1 cellular context compared by ENCODE assay signal in genomic region chr19:5345895-5346386, GRCh38.
TF ChIP-seq lines count a peak whose summit lies in the region.

No MANE protein-coding gene starts in this region.

TF ChIP-seq in HepG2, 621 proteins besides CTCF, POLR2A, EP300 and RAD21 (continued from another document and continues in another):
- TF ChIP-seq POGK (CRISPR knock-in tag; conservative IDR thresholded peaks at IDR 0.05), result no peak
- no peak for TF ChIP-seq CENPX (CRISPR knock-in tag; IDR thresholded peaks at IDR 0.05)
- TF ChIP-seq ZNF556 (CRISPR knock-in tag; IDR thresholded peaks at IDR 0.05; ENCODE audit: borderline replicate concordance), result no peak
- no peak for TF ChIP-seq AGO2 (optimal IDR thresholded peaks at IDR 0.05; ENCODE audit: low read depth, low read length)
- no peak for TF ChIP-seq FLYWCH1 (CRISPR knock-in tag; IDR thresholded peaks at IDR 0.05)
- no peak for TF ChIP-seq IRF2 (CRISPR knock-in tag; IDR thresholded peaks at IDR 0.05)
- TF ChIP-seq ZNF33A (CRISPR knock-in tag; IDR thresholded peaks at IDR 0.05; ENCODE audit: borderline replicate concordance), result no peak
- TF ChIP-seq, protein P1, sequence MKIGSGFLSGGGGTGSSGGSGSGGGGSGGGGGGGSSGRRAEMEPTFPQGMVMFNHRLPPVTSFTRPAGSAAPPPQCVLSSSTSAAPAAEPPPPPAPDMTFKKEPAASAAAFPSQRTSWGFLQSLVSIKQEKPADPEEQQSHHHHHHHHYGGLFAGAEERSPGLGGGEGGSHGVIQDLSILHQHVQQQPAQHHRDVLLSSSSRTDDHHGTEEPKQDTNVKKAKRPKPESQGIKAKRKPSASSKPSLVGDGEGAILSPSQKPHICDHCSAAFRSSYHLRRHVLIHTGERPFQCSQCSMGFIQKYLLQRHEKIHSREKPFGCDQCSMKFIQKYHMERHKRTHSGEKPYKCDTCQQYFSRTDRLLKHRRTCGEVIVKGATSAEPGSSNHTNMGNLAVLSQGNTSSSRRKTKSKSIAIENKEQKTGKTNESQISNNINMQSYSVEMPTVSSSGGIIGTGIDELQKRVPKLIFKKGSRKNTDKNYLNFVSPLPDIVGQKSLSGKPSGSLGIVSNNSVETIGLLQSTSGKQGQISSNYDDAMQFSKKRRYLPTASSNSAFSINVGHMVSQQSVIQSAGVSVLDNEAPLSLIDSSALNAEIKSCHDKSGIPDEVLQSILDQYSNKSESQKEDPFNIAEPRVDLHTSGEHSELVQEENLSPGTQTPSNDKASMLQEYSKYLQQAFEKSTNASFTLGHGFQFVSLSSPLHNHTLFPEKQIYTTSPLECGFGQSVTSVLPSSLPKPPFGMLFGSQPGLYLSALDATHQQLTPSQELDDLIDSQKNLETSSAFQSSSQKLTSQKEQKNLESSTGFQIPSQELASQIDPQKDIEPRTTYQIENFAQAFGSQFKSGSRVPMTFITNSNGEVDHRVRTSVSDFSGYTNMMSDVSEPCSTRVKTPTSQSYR (CRISPR knock-in tag; IDR thresholded peaks at IDR 0.05; ENCODE audit: borderline replicate concordance), result peak; percentile 50; the same call in 1 of the 2 replicates
- TF ChIP-seq GMEB1 (CRISPR knock-in tag; IDR thresholded peaks at IDR 0.05; ENCODE audit: borderline replicate concordance), result no peak
- TF ChIP-seq ZKSCAN8 (CRISPR knock-in tag; IDR thresholded peaks at IDR 0.05; ENCODE audit: borderline replicate concordance), result no peak
- no peak for TF ChIP-seq NFYB (CRISPR knock-in tag; IDR thresholded peaks at IDR 0.05)
- TF ChIP-seq MAF1 (CRISPR knock-in tag; IDR thresholded peaks at IDR 0.05; ENCODE audit: borderline replicate concordance), result no peak
- no peak for TF ChIP-seq SMC3 (IDR thresholded peaks at IDR 0.05; ENCODE audit: low read length)
- no peak for TF ChIP-seq ZNF609 (CRISPR knock-in tag; IDR thresholded peaks at IDR 0.05; ENCODE audit: borderline replicate concordance)
- TF ChIP-seq TAF1 (CRISPR knock-in tag; IDR thresholded peaks at IDR 0.05), result no peak
- TF ChIP-seq, protein P2, sequence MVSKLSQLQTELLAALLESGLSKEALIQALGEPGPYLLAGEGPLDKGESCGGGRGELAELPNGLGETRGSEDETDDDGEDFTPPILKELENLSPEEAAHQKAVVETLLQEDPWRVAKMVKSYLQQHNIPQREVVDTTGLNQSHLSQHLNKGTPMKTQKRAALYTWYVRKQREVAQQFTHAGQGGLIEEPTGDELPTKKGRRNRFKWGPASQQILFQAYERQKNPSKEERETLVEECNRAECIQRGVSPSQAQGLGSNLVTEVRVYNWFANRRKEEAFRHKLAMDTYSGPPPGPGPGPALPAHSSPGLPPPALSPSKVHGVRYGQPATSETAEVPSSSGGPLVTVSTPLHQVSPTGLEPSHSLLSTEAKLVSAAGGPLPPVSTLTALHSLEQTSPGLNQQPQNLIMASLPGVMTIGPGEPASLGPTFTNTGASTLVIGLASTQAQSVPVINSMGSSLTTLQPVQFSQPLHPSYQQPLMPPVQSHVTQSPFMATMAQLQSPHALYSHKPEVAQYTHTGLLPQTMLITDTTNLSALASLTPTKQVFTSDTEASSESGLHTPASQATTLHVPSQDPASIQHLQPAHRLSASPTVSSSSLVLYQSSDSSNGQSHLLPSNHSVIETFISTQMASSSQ (IDR thresholded peaks at IDR 0.05; ENCODE audit: low read depth), result no peak
- TF ChIP-seq, protein P2 (CRISPR knock-in tag; IDR thresholded peaks at IDR 0.05; ENCODE audit: borderline replicate concordance), result no peak
- TF ChIP-seq ZNF292 (CRISPR knock-in tag; IDR thresholded peaks at IDR 0.05; ENCODE audit: borderline replicate concordance, low read depth), result no peak
- peak; percentile 27; the same call in 1 of the 2 replicates for TF ChIP-seq RXRB (CRISPR knock-in tag; IDR thresholded peaks at IDR 0.05; ENCODE audit: borderline replicate concordance)
- TF ChIP-seq TFAP4 (IDR thresholded peaks at IDR 0.05; ENCODE audit: borderline replicate concordance, low read depth), result no peak
- no peak for TF ChIP-seq MXD3 (CRISPR knock-in tag; IDR thresholded peaks at IDR 0.05)
- TF ChIP-seq, protein P3, sequence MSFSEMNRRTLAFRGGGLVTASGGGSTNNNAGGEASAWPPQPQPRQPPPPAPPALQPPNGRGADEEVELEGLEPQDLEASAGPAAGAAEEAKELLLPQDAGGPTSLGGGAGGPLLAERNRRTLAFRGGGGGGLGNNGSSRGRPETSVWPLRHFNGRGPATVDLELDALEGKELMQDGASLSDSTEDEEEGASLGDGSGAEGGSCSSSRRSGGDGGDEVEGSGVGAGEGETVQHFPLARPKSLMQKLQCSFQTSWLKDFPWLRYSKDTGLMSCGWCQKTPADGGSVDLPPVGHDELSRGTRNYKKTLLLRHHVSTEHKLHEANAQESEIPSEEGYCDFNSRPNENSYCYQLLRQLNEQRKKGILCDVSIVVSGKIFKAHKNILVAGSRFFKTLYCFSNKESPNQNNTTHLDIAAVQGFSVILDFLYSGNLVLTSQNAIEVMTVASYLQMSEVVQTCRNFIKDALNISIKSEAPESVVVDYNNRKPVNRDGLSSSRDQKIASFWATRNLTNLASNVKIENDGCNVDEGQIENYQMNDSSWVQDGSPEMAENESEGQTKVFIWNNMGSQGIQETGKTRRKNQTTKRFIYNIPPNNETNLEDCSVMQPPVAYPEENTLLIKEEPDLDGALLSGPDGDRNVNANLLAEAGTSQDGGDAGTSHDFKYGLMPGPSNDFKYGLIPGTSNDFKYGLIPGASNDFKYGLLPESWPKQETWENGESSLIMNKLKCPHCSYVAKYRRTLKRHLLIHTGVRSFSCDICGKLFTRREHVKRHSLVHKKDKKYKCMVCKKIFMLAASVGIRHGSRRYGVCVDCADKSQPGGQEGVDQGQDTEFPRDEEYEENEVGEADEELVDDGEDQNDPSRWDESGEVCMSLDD (CRISPR knock-in tag; IDR thresholded peaks at IDR 0.05; ENCODE audit: borderline replicate concordance), result no peak
- TF ChIP-seq RARA (CRISPR knock-in tag; IDR thresholded peaks at IDR 0.05), result peak; percentile 76
- TF ChIP-seq NR3C1 (CRISPR knock-in tag; IDR thresholded peaks at IDR 0.05), result no peak
- peak; percentile 52; the same call in 1 of the 2 replicates for TF ChIP-seq SOX5 (CRISPR knock-in tag; IDR thresholded peaks at IDR 0.05; ENCODE audit: borderline replicate concordance)
- TF ChIP-seq, protein P4, sequence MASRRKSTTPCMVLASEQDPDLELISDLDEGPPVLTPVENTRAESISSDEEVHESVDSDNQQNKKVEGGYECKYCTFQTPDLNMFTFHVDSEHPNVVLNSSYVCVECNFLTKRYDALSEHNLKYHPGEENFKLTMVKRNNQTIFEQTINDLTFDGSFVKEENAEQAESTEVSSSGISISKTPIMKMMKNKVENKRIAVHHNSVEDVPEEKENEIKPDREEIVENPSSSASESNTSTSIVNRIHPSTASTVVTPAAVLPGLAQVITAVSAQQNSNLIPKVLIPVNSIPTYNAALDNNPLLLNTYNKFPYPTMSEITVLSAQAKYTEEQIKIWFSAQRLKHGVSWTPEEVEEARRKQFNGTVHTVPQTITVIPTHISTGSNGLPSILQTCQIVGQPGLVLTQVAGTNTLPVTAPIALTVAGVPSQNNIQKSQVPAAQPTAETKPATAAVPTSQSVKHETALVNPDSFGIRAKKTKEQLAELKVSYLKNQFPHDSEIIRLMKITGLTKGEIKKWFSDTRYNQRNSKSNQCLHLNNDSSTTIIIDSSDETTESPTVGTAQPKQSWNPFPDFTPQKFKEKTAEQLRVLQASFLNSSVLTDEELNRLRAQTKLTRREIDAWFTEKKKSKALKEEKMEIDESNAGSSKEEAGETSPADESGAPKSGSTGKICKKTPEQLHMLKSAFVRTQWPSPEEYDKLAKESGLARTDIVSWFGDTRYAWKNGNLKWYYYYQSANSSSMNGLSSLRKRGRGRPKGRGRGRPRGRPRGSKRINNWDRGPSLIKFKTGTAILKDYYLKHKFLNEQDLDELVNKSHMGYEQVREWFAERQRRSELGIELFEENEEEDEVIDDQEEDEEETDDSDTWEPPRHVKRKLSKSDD (CRISPR knock-in tag; IDR thresholded peaks at IDR 0.05; ENCODE audit: low read depth), result peak; percentile 21; the same call in 1 of the 2 replicates
